In genomic region chr3:12495749-12496452, GRCh38 we compare ENCODE assay signal across 23 cellular contexts. TPM values are rescaled to one million over a fixed set of nuclear protein-coding genes. Genes with fewer than 3 reads are reported as not detected.
DNase-seq lines count a peak whose midpoint lies in the region; ATAC-seq and TF ChIP-seq lines count a peak whose summit lies in the region.
"Had no signal": no experiment of that assay in that cellular context is flagged by ENCODE, and none has a peak within 500 bp of the region (broad histone marks: within the 10 kb centered on the region; RNA-seq: fewer than 3 reads in every experiment).

No MANE protein-coding gene starts in this region.

- H3K4me1 ChIP-seq in A673 (ENCODE audit: insufficient read depth, low read length, poor library complexity, severe bottlenecking) (no peaks in the 10 kb centered on the region), GM23338 (ENCODE audit: insufficient read depth) (no peaks in the 10 kb centered on the region)
- H3K4me1 ChIP-seq: left lung, suprapubic skin had no signal

- H3K27me3 ChIP-seq in A673 (replicated peaks; ENCODE audit: insufficient read depth, low read depth, low read length, poor library complexity), result no peaks in the 10 kb centered on the region
- H3K27me3 ChIP-seq in GM23338 (ENCODE audit: insufficient read depth), result no peaks in the 10 kb centered on the region
- H3K27me3 ChIP-seq: left lung, suprapubic skin had no signal

- H3F3A ChIP-seq in GM23338 (replicated peaks; ENCODE audit: low read depth), result no peaks in the 10 kb centered on the region

- TF ChIP-seq CTCF in A673 (conservative IDR thresholded peaks at IDR 0.05; ENCODE audit: low read depth, low read length) (peak; percentile 33; the same call in 1 of the 2 replicates), GM23338 (conservative IDR thresholded peaks at IDR 0.05; ENCODE audit: low read depth in 2 of 2) (peak; percentile 62 to 70), VCaP (conservative IDR thresholded peaks at IDR 0.05) (0 out of 2 replicates have a peak, but pooled peaks have one; percentile 10), fibroblast of pulmonary artery (IDR thresholded peaks at IDR 0.05; ENCODE audit: low read length, missing control alignments) (peak; percentile 19)

- no peak overlapping the region for H3K4me2 ChIP-seq in GM23338

- DNase-seq in A673 (ENCODE audit: low spot score), result peak; percentile 15
- peak; percentile 65 for DNase-seq in GM23338 (ENCODE audit: low spot score)
- DNase-seq in fibroblast of pulmonary artery (ENCODE audit: low read depth), result no peak
- DNase-seq in DMS114 treated with DMSO at 0.1 percent for 48 hours (lab: John Stamatoyannopoulos, UW; ENCODE audit: unreplicated experiment), result no peak
- DNase-seq: activated CD4-positive, alpha-beta T cell treated with anti-CD3 and anti-CD28 coated beads, Interleukin-2, amount 10 ng/mL, durations not matched to agents 7 days and 5 days; activated naive CD4-positive, alpha-beta T cell; hypothalamus; left lung; NCI-H1930; NCI-H446; SIG-M5; stimulated activated CD4-positive, alpha-beta T cell treated with anti-CD3 and anti-CD28 coated beads, Interleukin-4, amount 100 ng/mL, for 24 hours; stimulated activated CD8-positive, alpha-beta memory T cell treated with anti-CD3 and anti-CD28 coated beads, Interleukin-4, amount 100 ng/mL, for 48 hours had no signal

- H3K27ac ChIP-seq in A673 (ENCODE audit: low read depth, low read length, poor library complexity, severe bottlenecking) (no peak overlapping the region), GM23338 (ENCODE audit: low read depth) (no peak overlapping the region), VCaP (no peak overlapping the region)
- H3K27ac ChIP-seq: left lung, suprapubic skin had no signal

- H3K79me2 ChIP-seq in GM23338 (replicated peaks; ENCODE audit: insufficient read depth), result no peaks in the 10 kb centered on the region

- ATAC-seq in GM23338 (peak; percentile 70), HG03196 (IDR thresholded peaks at IDR 0.05; ENCODE audit: unreplicated experiment) (no peak), HG03460 (IDR thresholded peaks at IDR 0.05; ENCODE audit: unreplicated experiment) (no peak), GM21367 (IDR thresholded peaks at IDR 0.05; ENCODE audit: unreplicated experiment) (no peak)
- ATAC-seq: left lung had no signal

- H3K27ac Mint-ChIP-seq in GM23338, result no peak overlapping the region
- H3K27ac Mint-ChIP-seq: activated CD4-positive, alpha-beta T cell treated with anti-CD3 and anti-CD28 coated beads, Interleukin-2, amount 10 ng/mL, durations not matched to agents 7 days and 5 days had no signal

- no peak overlapping the region for H3K4me3 ChIP-seq in A673 (ENCODE audit: low read depth, low read length, poor library complexity, severe bottlenecking)
- no peak overlapping the region for H3K4me3 ChIP-seq in GM23338
- no peak overlapping the region for H3K4me3 ChIP-seq in fibroblast of pulmonary artery (replicated peaks; ENCODE audit: low read depth, low read length)
- H3K4me3 ChIP-seq: left lung, suprapubic skin had no signal

- intact Hi-C loops in A673 (cut with micrococcal nuclease; ENCODE audit: unreplicated experiment), result no loop called here

- POLR2A ChIA-PET in A673 (lab: Charles Lee; ENCODE audit: low non-redundant PET), result no interaction called here

- no TSS peak for BruUV-seq in A673 (replicated peaks; lab: Mats Ljungman, UMichigan)

- no peak overlapping the region for H2AFZ ChIP-seq in GM23338

- H3K9me3 ChIP-seq in A673 (ENCODE audit: low read depth, low read length, poor library complexity, severe bottlenecking), result no peaks in the 10 kb centered on the region
- H3K9me3 ChIP-seq: left lung, suprapubic skin had no signal

- peaks cover 3% of the 10 kb centered on the region; the same call in 1 of the 3 replicates for H3K4me1 Mint-ChIP-seq in GM23338
- H3K4me1 Mint-ChIP-seq: activated CD4-positive, alpha-beta T cell treated with anti-CD3 and anti-CD28 coated beads, Interleukin-2, amount 10 ng/mL, durations not matched to agents 7 days and 5 days had no signal

- peaks cover 2% of the 10 kb centered on the region for H3K27me3 Mint-ChIP-seq in GM23338 (ENCODE audit: insufficient read depth, low read depth, poor library complexity)
- H3K27me3 Mint-ChIP-seq: activated CD4-positive, alpha-beta T cell treated with anti-CD3 and anti-CD28 coated beads, Interleukin-2, amount 10 ng/mL, durations not matched to agents 7 days and 5 days had no signal

- CTCF ChIA-PET in A673 (lab: Charles Lee), result interaction anchor here (0.5 kb wide), 1 partner anchor 83 kb away, joined by 10 read pairs; no protein-coding TSS in a partner anchor

- no peak overlapping the region for H3K4me3 Mint-ChIP-seq in GM23338
- H3K4me3 Mint-ChIP-seq: activated CD4-positive, alpha-beta T cell treated with anti-CD3 and anti-CD28 coated beads, Interleukin-2, amount 10 ng/mL, durations not matched to agents 7 days and 5 days had no signal

- H3K9me3 Mint-ChIP-seq in GM23338, result no peaks in the 10 kb centered on the region
- H3K9me3 Mint-ChIP-seq: activated CD4-positive, alpha-beta T cell treated with anti-CD3 and anti-CD28 coated beads, Interleukin-2, amount 10 ng/mL, durations not matched to agents 7 days and 5 days had no signal

- peaks cover 75% of the 10 kb centered on the region for H3K36me3 Mint-ChIP-seq in GM23338 (ENCODE audit: low read depth)

- no peaks in the 10 kb centered on the region for H3K9me2 ChIP-seq in GM23338 (ENCODE audit: insufficient read depth)

- H4K20me1 ChIP-seq in GM23338 (replicated peaks; ENCODE audit: insufficient read depth), result peaks cover 19% of the 10 kb centered on the region

- H3K36me3 ChIP-seq in A673 (ENCODE audit: insufficient read depth, low read length, poor library complexity, severe bottlenecking), result peaks cover 57% of the 10 kb centered on the region
- H3K36me3 ChIP-seq in GM23338 (ENCODE audit: insufficient read depth), result peaks cover 46% of the 10 kb centered on the region

TF ChIP-seq in GM23338, 12 proteins besides CTCF, POLR2A, EP300 and RAD21 (continues in another document):
- TF ChIP-seq ZNF331 (CRISPR knock-in tag; IDR thresholded peaks at IDR 0.05; ENCODE audit: low read depth), result no peak
- TF ChIP-seq STAT1 (IDR thresholded peaks at IDR 0.05; ENCODE audit: unreplicated experiment), result no peak
- TF ChIP-seq ZNF462 (CRISPR knock-in tag; IDR thresholded peaks at IDR 0.05), result no peak
- no peak for TF ChIP-seq POLR2AphosphoS5 (IDR thresholded peaks at IDR 0.05; ENCODE audit: low read depth)

RNA-seq across cellular contexts. Expression of gene TSEN2, which starts 11.6 kb away (rescaled TPM):
- 34.5 TPM in 2 replicates for total RNA-seq in A673 (2021)
- 25.8 and 27.7 TPM in 2 replicates for total RNA-seq in GM23338 (2014; rRNA removed; shearing (Covaris generic))
- polyA plus RNA-seq in GM23338 (2016; fragmentation: Nextera tagmentation; extraction: Ambion mirVana), result 24.1 and 30.0 TPM in 2 replicates

RNA-seq across cellular contexts. Expression of gene MKRN2OS, which starts 49.4 kb away (rescaled TPM):
- total RNA-seq in A673 (2021), result not detected in 2 replicates
- total RNA-seq in GM23338 (2014; rRNA removed; shearing (Covaris generic)), result not detected in 2 replicates
- polyA plus RNA-seq in GM23338 (2016; fragmentation: Nextera tagmentation; extraction: Ambion mirVana), result 0.55 and 0.59 TPM in 2 replicates
- total RNA-seq: activated CD4-positive, alpha-beta T cell treated with anti-CD3 and anti-CD28 coated beads, Interleukin-2, amount 10 ng/mL, durations not matched to agents 7 days and 5 days; dermis microvascular lymphatic vessel endothelial cell; M059J; osteocyte; skeletal muscle tissue; T-helper 2 cell treated with Interferon-gamma antibody and Interleukin-4, amounts not matched to agents 100 ng/mL and 5 ng/mL, for 36 hours had no signal

Comparison
In these comparisons a context has a peak if more than half of its experiments do, and no peak if none do; other contexts are left out.
1. DNase-seq: peak in A673 (single experiment) and GM23338 (single experiment); none in fibroblast of pulmonary artery (single experiment) and DMS114 treated with DMSO at 0.1 percent for 48 hours (single experiment).
2. CTCF ChIP-seq: peak in every context shown above with its lines; median percentile 66 in GM23338; 33 in A673; 19 in fibroblast of pulmonary artery; 10 in VCaP.